ENCODE assay signal across 1 cellular context in genomic region chr9:88481933-88482332, GRCh38.
TF ChIP-seq lines count a peak whose summit lies in the region.

No MANE protein-coding gene starts in this region.

TF ChIP-seq in HCT116, 20 proteins besides CTCF, POLR2A, EP300 and RAD21 (continued from another document):
- TF ChIP-seq ATF3 (IDR thresholded peaks at IDR 0.05) (no peak), YY1 (IDR thresholded peaks at IDR 0.05; ENCODE audit: extremely low read depth, insufficient replicate concordance, low read depth, low read length) (no peak), FOSL1 (IDR thresholded peaks at IDR 0.05; ENCODE audit: low read depth) (no peak), CBX3 (IDR thresholded peaks at IDR 0.05; ENCODE audit: low read depth) (no peak), CEBPB (IDR thresholded peaks at IDR 0.05; ENCODE audit: low read depth) (no peak)
